35 cellular contexts compared by ENCODE assay signal in genomic region chr2:68977453-68977852, GRCh38. TPM values are rescaled to one million over a fixed set of nuclear protein-coding genes. Genes with fewer than 3 reads are reported as not detected.
"Had no signal": no experiment of that assay in that cellular context is flagged by ENCODE, and none has a peak within 500 bp of the region (broad histone marks: within the 10 kb centered on the region; RNA-seq: fewer than 3 reads in every experiment).

No MANE protein-coding gene starts in this region.

- DNase-seq: activated CD4-positive, alpha-beta T cell treated with anti-CD3 and anti-CD28 coated beads, Interleukin-2, amount 10 ng/mL, durations not matched to agents 24 days and 14 days; activated CD4-positive, alpha-beta T cell treated with anti-CD3 and anti-CD28 coated beads, Interleukin-2, amount 50 U/mL, for 4 hours; activated CD8-positive, alpha-beta T cell treated with anti-CD3 and anti-CD28 coated beads for 36 hours; activated gamma-delta T cell; activated naive CD4-positive, alpha-beta T cell treated with Interleukin-2 at 50 U/mL for 16 hours; activated naive CD8-positive, alpha-beta T cell treated with anti-CD3 and anti-CD28 coated beads, Interleukin-2, amount 10 ng/mL, durations not matched to agents 7 days and 5 days; activated T-cell treated with anti-CD3 and anti-CD28 coated beads, Interleukin-2, amount 50 U/mL, for 1 hour; activated T-cell treated with anti-CD3 and anti-CD28 coated beads, Interleukin-2, amount 50 U/mL, for 72 hours; amygdala; body of pancreas; cerebellar nuclear complex; NCI-H1092 treated with DMSO at 0.1 percent for 48 hours; NCI-H1417; NCI-H187 treated with DMSO at 0.1 percent for 48 hours; NCI-H2081; NCI-H2171 treated with DMSO at 0.1 percent for 48 hours; NCI-H2227 treated with DMSO at 0.1 percent for 48 hours; NCI-H446; NCI-H524; NCI-H69; NCI-H82; SHP77; SJCRH30 had no signal

- H3K4me3 Mint-ChIP-seq: activated CD4-positive, alpha-beta T cell treated with anti-CD3 and anti-CD28 coated beads, Interleukin-2, amount 10 ng/mL, durations not matched to agents 24 days and 14 days; activated CD8-positive, alpha-beta T cell treated with anti-CD3 and anti-CD28 coated beads for 36 hours; activated naive CD4-positive, alpha-beta T cell treated with anti-CD3 and anti-CD28 coated beads, Interleukin-2, amount 50 U/mL, for 24 hours; activated naive CD8-positive, alpha-beta T cell treated with anti-CD3 and anti-CD28 coated beads, Interleukin-2, amount 10 ng/mL, durations not matched to agents 7 days and 5 days; activated T-cell treated with anti-CD3 and anti-CD28 coated beads, Interleukin-2, amount 50 U/mL, for 72 hours; activated T-helper 17 cell treated with anti-CD3 and anti-CD28 coated beads, Interleukin-2, amount 50 U/mL, for 72 hours; T-helper 1 cell treated with Interleukin-12 subunit alpha and Interleukin-12 subunit beta and Interleukin-4 antibody, amounts not matched to agents 30 μg/mL and 1 μg/mL, for 36 hours; T-helper 2 cell treated with Interferon-gamma antibody and Interleukin-4, amounts not matched to agents 5 μg/mL and 100 μg/mL, for 36 hours had no signal

- H3K27ac ChIP-seq: ascending aorta, body of pancreas, breast epithelium, SJCRH30, SK-N-MC had no signal

- H3K27me3 ChIP-seq: ascending aorta, body of pancreas, breast epithelium, SJCRH30 had no signal

- H3K9me3 Mint-ChIP-seq: activated CD4-positive, alpha-beta T cell treated with anti-CD3 and anti-CD28 coated beads, Interleukin-2, amount 10 ng/mL, durations not matched to agents 24 days and 14 days; activated CD8-positive, alpha-beta T cell treated with anti-CD3 and anti-CD28 coated beads for 36 hours; activated naive CD4-positive, alpha-beta T cell treated with anti-CD3 and anti-CD28 coated beads, Interleukin-2, amount 50 U/mL, for 24 hours; activated T-cell treated with anti-CD3 and anti-CD28 coated beads, Interleukin-2, amount 50 U/mL, for 72 hours; activated T-helper 17 cell treated with anti-CD3 and anti-CD28 coated beads, Interleukin-2, amount 50 U/mL, for 72 hours; T-helper 1 cell treated with Interleukin-12 subunit alpha and Interleukin-12 subunit beta and Interleukin-4 antibody, amounts not matched to agents 30 μg/mL and 1 μg/mL, for 36 hours; T-helper 2 cell treated with Interferon-gamma antibody and Interleukin-4, amounts not matched to agents 5 μg/mL and 100 μg/mL, for 36 hours had no signal

- H3K4me3 ChIP-seq: ascending aorta, body of pancreas, breast epithelium, SJCRH30, SK-N-MC had no signal

- H3K36me3 Mint-ChIP-seq: activated naive CD8-positive, alpha-beta T cell treated with anti-CD3 and anti-CD28 coated beads, Interleukin-2, amount 10 ng/mL, durations not matched to agents 7 days and 5 days had no signal

- H3K4me1 ChIP-seq: body of pancreas, breast epithelium had no signal

- H3K4me1 Mint-ChIP-seq: activated CD4-positive, alpha-beta T cell treated with anti-CD3 and anti-CD28 coated beads, Interleukin-2, amount 10 ng/mL, durations not matched to agents 24 days and 14 days; activated naive CD4-positive, alpha-beta T cell treated with anti-CD3 and anti-CD28 coated beads, Interleukin-2, amount 50 U/mL, for 24 hours; activated T-helper 17 cell treated with anti-CD3 and anti-CD28 coated beads, Interleukin-2, amount 50 U/mL, for 72 hours had no signal

- H3K27ac Mint-ChIP-seq: activated CD4-positive, alpha-beta T cell treated with anti-CD3 and anti-CD28 coated beads, Interleukin-2, amount 10 ng/mL, durations not matched to agents 24 days and 14 days; activated CD8-positive, alpha-beta T cell treated with anti-CD3 and anti-CD28 coated beads for 36 hours; activated naive CD4-positive, alpha-beta T cell treated with anti-CD3 and anti-CD28 coated beads, Interleukin-2, amount 50 U/mL, for 24 hours; activated naive CD8-positive, alpha-beta T cell treated with anti-CD3 and anti-CD28 coated beads, Interleukin-2, amount 10 ng/mL, durations not matched to agents 7 days and 5 days; activated T-cell treated with anti-CD3 and anti-CD28 coated beads, Interleukin-2, amount 50 U/mL, for 72 hours; activated T-helper 17 cell treated with anti-CD3 and anti-CD28 coated beads, Interleukin-2, amount 50 U/mL, for 72 hours; T-helper 1 cell treated with Interleukin-12 subunit alpha and Interleukin-12 subunit beta and Interleukin-4 antibody, amounts not matched to agents 30 μg/mL and 1 μg/mL, for 36 hours; T-helper 2 cell treated with Interferon-gamma antibody and Interleukin-4, amounts not matched to agents 5 μg/mL and 100 μg/mL, for 36 hours had no signal

- H3K36me3 ChIP-seq: ascending aorta, breast epithelium, SJCRH30 had no signal

- ATAC-seq: activated CD8-positive, alpha-beta T cell treated with anti-CD3 and anti-CD28 coated beads for 36 hours; activated T-cell treated with anti-CD3 and anti-CD28 coated beads, Interleukin-2, amount 50 U/mL, for 72 hours; activated T-helper 17 cell treated with anti-CD3 and anti-CD28 coated beads, Interleukin-2, amount 50 U/mL, for 72 hours; body of pancreas; Panc1 had no signal

- H3K9me3 ChIP-seq: ascending aorta, body of pancreas, breast epithelium had no signal

RNA-seq across cellular contexts. Expression of gene GKN1, which starts 3.0 kb away (rescaled TPM):
- total RNA-seq: activated CD4-positive, alpha-beta T cell treated with anti-CD3 and anti-CD28 coated beads, Interleukin-2, amount 10 ng/mL, durations not matched to agents 24 days and 14 days; activated CD8-positive, alpha-beta memory T cell treated with anti-CD3 and anti-CD28 coated beads for 36 hours; activated CD8-positive, alpha-beta T cell treated with anti-CD3 and anti-CD28 coated beads for 36 hours; activated naive CD8-positive, alpha-beta T cell treated with anti-CD3 and anti-CD28 coated beads, Interleukin-2, amount 10 ng/mL, durations not matched to agents 7 days and 5 days; activated T-cell treated with anti-CD3 and anti-CD28 coated beads, Interleukin-2, amount 50 U/mL, for 72 hours; activated T-helper 17 cell treated with anti-CD3 and anti-CD28 coated beads, Interleukin-2, amount 50 U/mL, for 72 hours; body of pancreas; breast epithelium; cardiac septum; M059J; RPMI7951; SJCRH30 had no signal

RNA-seq across cellular contexts. Expression of gene GKN2, which starts 24.8 kb away (rescaled TPM):
- total RNA-seq: activated CD4-positive, alpha-beta T cell treated with anti-CD3 and anti-CD28 coated beads, Interleukin-2, amount 10 ng/mL, durations not matched to agents 24 days and 14 days; activated CD8-positive, alpha-beta memory T cell treated with anti-CD3 and anti-CD28 coated beads for 36 hours; activated CD8-positive, alpha-beta T cell treated with anti-CD3 and anti-CD28 coated beads for 36 hours; activated naive CD8-positive, alpha-beta T cell treated with anti-CD3 and anti-CD28 coated beads, Interleukin-2, amount 10 ng/mL, durations not matched to agents 7 days and 5 days; activated T-cell treated with anti-CD3 and anti-CD28 coated beads, Interleukin-2, amount 50 U/mL, for 72 hours; activated T-helper 17 cell treated with anti-CD3 and anti-CD28 coated beads, Interleukin-2, amount 50 U/mL, for 72 hours; body of pancreas; breast epithelium; cardiac septum; M059J; RPMI7951; SJCRH30 had no signal

RNA-seq across cellular contexts. Expression of gene ANTXR1, which starts 35.5 kb away (rescaled TPM):
- total RNA-seq: activated CD4-positive, alpha-beta T cell treated with anti-CD3 and anti-CD28 coated beads, Interleukin-2, amount 10 ng/mL, durations not matched to agents 24 days and 14 days; activated T-cell treated with anti-CD3 and anti-CD28 coated beads, Interleukin-2, amount 50 U/mL, for 72 hours had no signal
